In the genomic region with DNA sequence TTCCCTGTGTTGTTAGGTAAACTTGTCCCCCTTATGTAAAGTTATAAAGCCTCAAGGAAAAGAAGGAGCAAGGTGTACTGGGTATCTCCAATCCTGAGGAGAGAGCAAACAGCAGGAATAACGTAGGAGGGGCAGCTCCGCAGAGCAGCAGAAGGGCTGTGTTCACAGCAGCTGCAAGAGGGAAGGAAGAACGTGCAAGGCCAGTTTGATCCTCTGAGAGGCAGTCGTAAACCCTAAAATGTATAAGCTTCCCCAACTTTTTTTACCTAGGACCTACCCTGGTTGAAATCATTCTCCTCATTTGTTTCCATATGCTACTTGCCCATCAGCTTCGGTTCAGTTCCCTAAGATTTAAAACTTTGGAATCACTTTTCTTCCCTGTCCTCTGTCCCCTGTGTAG, we compare ENCODE assay signal across 26 cellular contexts. TPM values are rescaled to one million over a fixed set of nuclear protein-coding genes. Genes with fewer than 3 reads are reported as not detected.
DNase-seq lines count a peak whose midpoint lies in the region; ATAC-seq, FAIRE-seq and TF ChIP-seq lines count a peak whose summit lies in the region.
"Had no signal": no experiment of that assay in that cellular context is flagged by ENCODE, and none has a peak within 500 bp of the region (broad histone marks: within the 10 kb centered on the region; RNA-seq: fewer than 3 reads in every experiment).

No MANE protein-coding gene starts in this region.

- H3K27ac Mint-ChIP-seq in GM23338, result no peak overlapping the region
- H3K27ac Mint-ChIP-seq in HFFc6, result no peak overlapping the region
- no peak overlapping the region for H3K27ac Mint-ChIP-seq in Calu3 (ENCODE audit: unreplicated experiment)
- H3K27ac Mint-ChIP-seq: B cell; CD4-positive, alpha-beta T cell; CD8-positive, alpha-beta T cell had no signal

- no peaks in the 10 kb centered on the region for H3K9me1 ChIP-seq in K562 (ENCODE audit: control insufficient read depth, insufficient read depth, low read length)

- FAIRE-seq in K562 (lab: Jason Lieb, UNC), result no peak
- FAIRE-seq: A204.1, GM12891, GM18507 had no signal

- H3K4me1 ChIP-seq in GM23338 (ENCODE audit: insufficient read depth) (no peaks in the 10 kb centered on the region), K562 (replicated peaks in 1 of 2; ENCODE audit: control insufficient read depth in 2 of 2, insufficient read depth in 2 of 2, low read length in 2 of 2) (no peaks in the 10 kb centered on the region)

- H3K9me3 Mint-ChIP-seq in GM23338 (no peaks in the 10 kb centered on the region), HFFc6 (no peaks in the 10 kb centered on the region), Calu3 (ENCODE audit: low read depth, unreplicated experiment) (no peaks in the 10 kb centered on the region)
- H3K9me3 Mint-ChIP-seq: CD4-positive, alpha-beta T cell; CD8-positive, alpha-beta T cell had no signal

- POLR2A ChIA-PET in GM10248 (lab: Yijun Ruan, JAX), result no interaction called here
- POLR2A ChIA-PET in K562 (lab: Yijun Ruan, JAX), result interaction anchor here (0.9 to 1.0 kb wide), 2 partner anchors 68 to 79 kb away, joined by 3 to 5 read pairs; no protein-coding TSS in a partner anchor

- no peaks in the 10 kb centered on the region for H3K36me3 Mint-ChIP-seq in GM23338 (ENCODE audit: low read depth)
- no peaks in the 10 kb centered on the region for H3K36me3 Mint-ChIP-seq in HFFc6 (ENCODE audit: low read depth)
- no peaks in the 10 kb centered on the region for H3K36me3 Mint-ChIP-seq in Calu3 (ENCODE audit: insufficient read depth, unreplicated experiment)
- H3K36me3 Mint-ChIP-seq: CD8-positive, alpha-beta T cell had no signal

- no peaks in the 10 kb centered on the region for H4K20me1 ChIP-seq in GM23338 (replicated peaks; ENCODE audit: insufficient read depth)
- H4K20me1 ChIP-seq in K562 (replicated peaks; ENCODE audit: control insufficient read depth, insufficient read depth, low read length), result no peaks in the 10 kb centered on the region
- H4K20me1 ChIP-seq: BLaER1 treated with 17β-estradiol and CSF1 and Interleukin-3, amounts not matched to agents 10 nM and 100 nM had no signal

- H3K79me2 ChIP-seq in GM23338 (replicated peaks; ENCODE audit: insufficient read depth) (no peaks in the 10 kb centered on the region), K562 (ENCODE audit: control insufficient read depth, insufficient read depth, low read length) (no peaks in the 10 kb centered on the region)

- BruUV-seq in K562 (replicated peaks; lab: Mats Ljungman, UMichigan), result no TSS peak
- no TSS peak for BruUV-seq in Calu3 (replicated peaks; lab: Mats Ljungman, UMichigan)

- no peaks in the 10 kb centered on the region for H3K9me3 ChIP-seq in K562 (replicated peaks; ENCODE audit: control insufficient read depth, insufficient read depth, low read depth, low read length)

- WGBS in K562 (ENCODE audit: insufficient coverage, low coverage, missing lambda C conversion rate), result 2% methylated on average over 5 of the region's 5 CpGs

- no peak overlapping the region for H3K4me3 ChIP-seq in GM23338
- no peak overlapping the region for H3K4me3 ChIP-seq in K562
- H3K4me3 ChIP-seq: BLaER1 treated with 17β-estradiol and CSF1 and Interleukin-3, amounts not matched to agents 10 nM and 100 nM had no signal

- no peaks in the 10 kb centered on the region for H3K36me3 ChIP-seq in GM23338 (ENCODE audit: insufficient read depth)
- no peaks in the 10 kb centered on the region for H3K36me3 ChIP-seq in K562 (ENCODE audit: control insufficient read depth, insufficient read depth, low read length)
- H3K36me3 ChIP-seq: BLaER1 treated with 17β-estradiol and CSF1 and Interleukin-3, amounts not matched to agents 10 nM and 100 nM had no signal

- no peaks in the 10 kb centered on the region for H3K27me3 ChIP-seq in GM23338 (ENCODE audit: insufficient read depth)
- H3K27me3 ChIP-seq in K562 (ENCODE audit: control insufficient read depth in 2 of 2, insufficient read depth in 2 of 2, low read length in 2 of 2), result peaks cover 49 to 50% of the 10 kb centered on the region in 2 experiments
- H3K27me3 ChIP-seq: BLaER1 treated with 17β-estradiol and CSF1 and Interleukin-3, amounts not matched to agents 10 nM and 100 nM had no signal

- TF ChIP-seq CTCF in GM10248 (IDR thresholded peaks at IDR 0.05; ENCODE audit: control extremely low read depth, extremely low read depth, low read depth, missing control alignments), result peak; percentile 0
- TF ChIP-seq CTCF in GM23338 (conservative IDR thresholded peaks at IDR 0.05; ENCODE audit: low read depth in 2 of 2), result peak in 1 of 2 experiments; percentile 21; a peak in 1 of 4 replicates
- TF ChIP-seq CTCF in HFFc6 (IDR thresholded peaks at IDR 0.05), result peak; percentile 13; the same call in 1 of the 2 replicates
- peak; percentile 24 to 50 (median 35); a peak in 3 of 6 replicates for TF ChIP-seq CTCF in K562 (IDR thresholded peaks at IDR 0.05 in 2 of 3, conservative IDR thresholded peaks at IDR 0.05 in 1 of 3; ENCODE audit: insufficient read depth in 2 of 3, low read depth in 1 of 3, low read length in 3 of 3)
- TF ChIP-seq CTCF in Calu3 (IDR thresholded peaks at IDR 0.05; ENCODE audit: unreplicated experiment), result no peak

- in situ Hi-C loops in K562 (cut with MboI), result no loop called here

- H3K4me2 ChIP-seq in GM23338, result no peak overlapping the region
- no peak overlapping the region for H3K4me2 ChIP-seq in K562 (ENCODE audit: insufficient read depth, low read length)
- H3K4me2 ChIP-seq: BLaER1 treated with 17β-estradiol and CSF1 and Interleukin-3, amounts not matched to agents 10 nM and 100 nM had no signal

- peak; percentile 40; the same call in 1 of the 3 replicates for ATAC-seq in GM23338
- peak; percentile 57 for ATAC-seq in K562
- ATAC-seq in HG03469 (IDR thresholded peaks at IDR 0.05; ENCODE audit: unreplicated experiment), result no peak
- ATAC-seq: CD8-positive, alpha-beta T cell had no signal

- peak in 1 of 2 experiments; percentile 44; a peak in 2 of 4 replicates for TF ChIP-seq RAD21 in K562 (CRISPR knock-in tag; conservative IDR thresholded peaks at IDR 0.05 in 1 of 2, IDR thresholded peaks at IDR 0.05 in 1 of 2)

- no peak overlapping the region for H3K9ac ChIP-seq in K562 (ENCODE audit: insufficient read depth in 1 of 2, low read depth in 2 of 2, low read length in 2 of 2)
- H3K9ac ChIP-seq: BLaER1 treated with 17β-estradiol and CSF1 and Interleukin-3, amounts not matched to agents 10 nM and 100 nM had no signal

- no peaks in the 10 kb centered on the region for H3K27me3 Mint-ChIP-seq in GM23338 (ENCODE audit: insufficient read depth, low read depth, poor library complexity)
- peaks cover 7% of the 10 kb centered on the region for H3K27me3 Mint-ChIP-seq in HFFc6 (ENCODE audit: insufficient read depth)
- H3K27me3 Mint-ChIP-seq in Calu3 (ENCODE audit: unreplicated experiment), result peaks cover 15% of the 10 kb centered on the region

- no peak for TF ChIP-seq POLR2A in K562 (conservative IDR thresholded peaks at IDR 0.05)

- H2AFZ ChIP-seq in GM23338 (no peak overlapping the region), K562 (ENCODE audit: low read depth, low read length) (no peak overlapping the region)

- H3K4me1 Mint-ChIP-seq in GM23338, result peaks cover 6% of the 10 kb centered on the region; the same call in 2 of the 3 replicates
- H3K4me1 Mint-ChIP-seq in HFFc6 (ENCODE audit: low read depth), result peaks cover 32% of the 10 kb centered on the region
- H3K4me1 Mint-ChIP-seq in Calu3 (ENCODE audit: low read depth, unreplicated experiment), result peaks cover 10% of the 10 kb centered on the region

- H3K4me3 Mint-ChIP-seq in GM23338 (no peak overlapping the region), HFFc6 (no peak overlapping the region), Calu3 (ENCODE audit: low read depth, unreplicated experiment) (no peak overlapping the region)
- H3K4me3 Mint-ChIP-seq: B cell; CD4-positive, alpha-beta T cell; CD8-positive, alpha-beta T cell had no signal

- H3F3A ChIP-seq in GM23338 (replicated peaks; ENCODE audit: low read depth), result no peaks in the 10 kb centered on the region

- TF ChIP-seq EP300 in K562 (IDR thresholded peaks at IDR 0.05; ENCODE audit: low read length), result no peak

- DNase-seq in GM10248 (ENCODE audit: extremely low spot score), result no peak
- DNase-seq in GM23338 (ENCODE audit: low spot score), result no peak
- DNase-seq in HFFc6, result no peak
- no peak for DNase-seq in K562 (ENCODE audit: extremely low read depth in 1 of 4, low spot score in 3 of 4)
- no peak for DNase-seq in midbrain (lab: John Stamatoyannopoulos, UW)
- no peak for DNase-seq in GM19240 (ENCODE audit: insufficient read length, low spot score)
- DNase-seq in Calu3, result no peak
- DNase-seq: 8988T; ACHN; Caco-2; CD4-positive, alpha-beta T cell; CD8-positive, alpha-beta T cell; DMS 273 treated with DMSO at 0.1 percent for 48 hours; DMS153; DMS53; DMS79; DND-41; EL; GDM1 had no signal

- no peaks in the 10 kb centered on the region for H3K9me2 ChIP-seq in GM23338 (ENCODE audit: insufficient read depth)

- intact Hi-C loops in K562 (cut with micrococcal nuclease), result loop anchor here (2.0 to 10.0 kb wide), 2 partner anchors 159 to 1321 kb away; no protein-coding TSS in a partner anchor
- intact Hi-C loops in Calu3 (cut with micrococcal nuclease; ENCODE audit: unreplicated experiment), result loop anchor here (10.0 kb wide), 1 partner anchor 371 kb away; no protein-coding TSS in a partner anchor

- H3K27ac ChIP-seq in GM23338 (ENCODE audit: low read depth) (no peak overlapping the region), K562 (ENCODE audit: extremely low read depth, low read depth, low read length) (no peak overlapping the region)
- H3K27ac ChIP-seq: BLaER1 treated with 17β-estradiol and CSF1 and Interleukin-3, amounts not matched to agents 10 nM and 100 nM; C4-2B had no signal

- CTCF ChIA-PET in GM10248 (lab: Yijun Ruan, JAX), result interaction anchor here (1.1 to 18.6 kb wide), 3 partner anchors 8 to 379 kb away, joined by 3 to 323 read pairs (median 4); no protein-coding TSS in a partner anchor
- CTCF ChIA-PET in K562 (lab: Yijun Ruan, JAX; ENCODE audit: low intra/inter-chr PET ratio), result no interaction called here
- CTCF ChIA-PET in Calu3 (lab: Charles Lee), result interaction anchor here (1.1 kb wide), 1 partner anchor 54 kb away, joined by 3 read pairs; no protein-coding TSS in a partner anchor

RNA-seq across cellular contexts. Expression of a gene that starts 51.9 kb away (rescaled TPM):
- 9.6 and 13.7 TPM in 2 replicates for total RNA-seq in GM23338 (2014; rRNA removed; shearing (Covaris generic))
- polyA plus RNA-seq in GM23338 (2016; fragmentation: Nextera tagmentation; extraction: Ambion mirVana) (6.5 and 7.6 TPM in 2 replicates), K562 (2011; rRNA removed) (26.0 and 29.8 TPM in 2 replicates), K562 (2014; fragmentation: Illumina TruSeq; extraction: Trizol) (25.6 and 27.3 TPM in 2 replicates), K562 (2014; fragmentation: Nextera tagmentation; extraction: Ambion mirVana) (1 to 10 TPM; 9.8 to 9.9 TPM), K562 (2014; rRNA removed) (16.0 and 17.2 TPM in 2 replicates)
- total RNA-seq in HFFc6 (2021; fragmentation: NEBNext Ultra II Directional; extraction: Animal tissue kit (Norgen Biotek cat#: 25700)), result 100 to 1,000 TPM; 126 to 150 (median 134) TPM
- total RNA-seq in K562 (2011; cell fraction: chromatin; rRNA removed; ENCODE audit: low replicate concordance), result 28.1 and 49.5 TPM in 2 replicates
- total RNA-seq in K562 (2011; cell fraction: nucleolus; rRNA removed), result 9.5 and 14.5 TPM in 2 replicates
- 23.2 and 33.6 TPM in 2 replicates for total RNA-seq in K562 (2011; cell fraction: nucleoplasm; rRNA removed)
- total RNA-seq in K562 (2014; rRNA removed) (19.2 and 19.3 TPM in 2 replicates), K562 (2014; rRNA removed; fragmentation: Illumina TruSeq; extraction: Trizol) (34.2 and 38.0 TPM in 2 replicates), K562 (2015; rRNA removed; fragmentation: Illumina TruSeq; extraction: Trizol) (30.2 and 32.8 TPM in 2 replicates), K562 (2021) (28.2 and 30.4 TPM in 2 replicates), Calu3 (2022) (37.0 and 47.9 TPM in 2 replicates)
- polyA plus RNA-seq in K562 (2011; cell fraction: cytosol; rRNA removed), result 8.6 and 15.5 TPM in 2 replicates
- 13.8 and 17.0 TPM in 2 replicates for polyA plus RNA-seq in K562 (2011; cell fraction: nucleus; rRNA removed)
- 15.6 and 16.9 TPM in 2 replicates for polyA plus RNA-seq in K562 (2012)
- 47.1 and 53.1 TPM in 2 replicates for polyA minus RNA-seq in K562 (2011; rRNA and poly(A)+ RNA removed)
- 25.6 and 51.2 TPM in 2 replicates for polyA minus RNA-seq in K562 (2011; cell fraction: cytosol; rRNA and poly(A)+ RNA removed)
- 16.3 and 27.7 TPM in 2 replicates for polyA minus RNA-seq in K562 (2011; cell fraction: nucleus; rRNA and poly(A)+ RNA removed)
